In genomic region chr14:63290741-63291286, GRCh38 we compare ENCODE assay signal across 32 cellular contexts. TPM values are rescaled to one million over a fixed set of nuclear protein-coding genes. Genes with fewer than 3 reads are reported as not detected.
DNase-seq lines count a peak whose midpoint lies in the region; TF ChIP-seq lines count a peak whose summit lies in the region.
"Had no signal": no experiment of that assay in that cellular context is flagged by ENCODE, and none has a peak within 500 bp of the region (broad histone marks: within the 10 kb centered on the region; RNA-seq: fewer than 3 reads in every experiment).

No MANE protein-coding gene starts in this region.

- DNase-seq in AG10803 (ENCODE audit: low read depth): peak; percentile 59
- DNase-seq in LHCN-M2 (ENCODE audit: low read depth): peak; percentile 33
- DNase-seq in endothelial cell (ENCODE audit: low spot score): no peak
- DNase-seq in neural crest cell (ENCODE audit: low read depth, low spot score): no peak
- DNase-seq in OCI-M1 (lab: John Stamatoyannopoulos, UW): no peak
- DNase-seq in activated CD4-positive, alpha-beta memory T cell treated with anti-CD3 and anti-CD28 coated beads for 36 hours: no peak
- DNase-seq in hippocampal formation (lab: John Stamatoyannopoulos, UW): no peak
- DNase-seq in DMS53 treated with DMSO at 0.1 percent for 48 hours (lab: John Stamatoyannopoulos, UW; ENCODE audit: unreplicated experiment): no peak
- DNase-seq: ACHN; activated CD4-positive, alpha-beta T cell treated with anti-CD3 and anti-CD28 coated beads, Interleukin-2, amount 50 U/mL, for 1 hour; activated naive CD4-positive, alpha-beta T cell treated with anti-CD3 and anti-CD28 coated beads for 36 hours; Caco-2; effector memory CD8-positive, alpha-beta T cell; HFFc6; naive thymus-derived CD8-positive, alpha-beta T cell; NCI-H1092; NCI-H187 treated with DMSO at 0.1 percent for 48 hours; NCI-H2171 treated with DMSO at 0.1 percent for 48 hours; NCI-H524; PC-3; SJCRH30; stimulated activated CD4-positive, alpha-beta T cell treated with anti-CD3 and anti-CD28 coated beads, Interleukin-2, amount 100 ng/mL, for 48 hours; T1000; transverse colon had no signal

- peak overlapping the region; percentile 83 for H3K4me3 Mint-ChIP-seq in endothelial cell (ENCODE audit: unreplicated experiment)
- no peak overlapping the region for H3K4me3 Mint-ChIP-seq in neural crest cell
- H3K4me3 Mint-ChIP-seq in activated CD4-positive, alpha-beta memory T cell treated with anti-CD3 and anti-CD28 coated beads for 36 hours: no peak overlapping the region
- H3K4me3 Mint-ChIP-seq: activated naive CD4-positive, alpha-beta T cell treated with anti-CD3 and anti-CD28 coated beads for 36 hours; effector memory CD8-positive, alpha-beta T cell; HFFc6; naive thymus-derived CD8-positive, alpha-beta T cell had no signal

- POLR2A ChIA-PET in activated CD4-positive, alpha-beta memory T cell treated with anti-CD3 and anti-CD28 coated beads for 36 hours (lab: Charles Lee): no interaction called here

- no peak overlapping the region for H3K27ac Mint-ChIP-seq in endothelial cell (ENCODE audit: unreplicated experiment)
- peak overlapping the region; percentile 27 for H3K27ac Mint-ChIP-seq in neural crest cell (ENCODE audit: unreplicated experiment)
- no peak overlapping the region for H3K27ac Mint-ChIP-seq in activated CD4-positive, alpha-beta memory T cell treated with anti-CD3 and anti-CD28 coated beads for 36 hours
- H3K27ac Mint-ChIP-seq: activated naive CD4-positive, alpha-beta T cell treated with anti-CD3 and anti-CD28 coated beads for 36 hours; effector memory CD8-positive, alpha-beta T cell; HFFc6; naive thymus-derived CD8-positive, alpha-beta T cell had no signal

- no peaks in the 10 kb centered on the region for H3K9me3 Mint-ChIP-seq in endothelial cell (ENCODE audit: unreplicated experiment)
- H3K9me3 Mint-ChIP-seq in neural crest cell: peaks cover 8% of the 10 kb centered on the region
- H3K9me3 Mint-ChIP-seq in activated CD4-positive, alpha-beta memory T cell treated with anti-CD3 and anti-CD28 coated beads for 36 hours: no peaks in the 10 kb centered on the region
- H3K9me3 Mint-ChIP-seq: activated naive CD4-positive, alpha-beta T cell treated with anti-CD3 and anti-CD28 coated beads for 36 hours; effector memory CD8-positive, alpha-beta T cell; HFFc6; naive thymus-derived CD8-positive, alpha-beta T cell had no signal

- no peak overlapping the region for H3K4me3 ChIP-seq in AG10803 (ENCODE audit: low read length)
- H3K4me3 ChIP-seq: coronary artery, esophagus muscularis mucosa, gastroesophageal sphincter, hepatocyte, SJCRH30, transverse colon had no signal

- no peak for TF ChIP-seq CTCF in AG10803 (conservative IDR thresholded peaks at IDR 0.05; ENCODE audit: low read length)
- no peak for TF ChIP-seq CTCF in endothelial cell (IDR thresholded peaks at IDR 0.05; ENCODE audit: unreplicated experiment)
- TF ChIP-seq CTCF in neural crest cell (conservative IDR thresholded peaks at IDR 0.05): no peak

- intact Hi-C loops in activated CD4-positive, alpha-beta memory T cell treated with anti-CD3 and anti-CD28 coated beads for 36 hours (cut with micrococcal nuclease): loop anchor here (10.0 kb wide), 1 partner anchor 1526 kb away; the partner anchor contains the start of gene SNAPC1

- H3K27me3 Mint-ChIP-seq in endothelial cell (ENCODE audit: unreplicated experiment): peaks cover 11% of the 10 kb centered on the region
- H3K27me3 Mint-ChIP-seq in neural crest cell (ENCODE audit: low read depth): no peaks in the 10 kb centered on the region
- peaks cover 17% of the 10 kb centered on the region for H3K27me3 Mint-ChIP-seq in activated CD4-positive, alpha-beta memory T cell treated with anti-CD3 and anti-CD28 coated beads for 36 hours

- H3K4me1 Mint-ChIP-seq in endothelial cell (ENCODE audit: unreplicated experiment) (peaks cover 21% of the 10 kb centered on the region), neural crest cell (peaks cover 8% of the 10 kb centered on the region)
- H3K4me1 Mint-ChIP-seq in activated CD4-positive, alpha-beta memory T cell treated with anti-CD3 and anti-CD28 coated beads for 36 hours (ENCODE audit: low read depth): peaks cover 5% of the 10 kb centered on the region
- H3K4me1 Mint-ChIP-seq: naive thymus-derived CD8-positive, alpha-beta T cell had no signal

- CTCF ChIA-PET in activated CD4-positive, alpha-beta memory T cell treated with anti-CD3 and anti-CD28 coated beads for 36 hours (lab: Charles Lee): no interaction called here

- H3K36me3 Mint-ChIP-seq in endothelial cell (ENCODE audit: low read depth, unreplicated experiment): peaks cover 47% of the 10 kb centered on the region
- H3K36me3 Mint-ChIP-seq in neural crest cell (ENCODE audit: low read depth): peaks cover 25% of the 10 kb centered on the region
- H3K36me3 Mint-ChIP-seq in activated CD4-positive, alpha-beta memory T cell treated with anti-CD3 and anti-CD28 coated beads for 36 hours: no peaks in the 10 kb centered on the region
- H3K36me3 Mint-ChIP-seq: naive thymus-derived CD8-positive, alpha-beta T cell had no signal

RNA-seq across cellular contexts. Expression of gene GPHB5, which starts 27.9 kb away (rescaled TPM):
- not detected in 2 replicates for total RNA-seq in LHCN-M2 (2014; rRNA removed)
- not detected for polyA plus RNA-seq in LHCN-M2 (2012)
- not detected for total RNA-seq in endothelial cell (ENCODE audit: unreplicated experiment)
- not detected in 2 replicates for total RNA-seq in neural crest cell
- not detected for total RNA-seq in activated CD4-positive, alpha-beta memory T cell treated with anti-CD3 and anti-CD28 coated beads for 36 hours
- total RNA-seq: activated naive CD4-positive, alpha-beta T cell treated with anti-CD3 and anti-CD28 coated beads for 36 hours; bronchial epithelial cell; Caco-2; esophagus muscularis mucosa; gastroesophageal sphincter; hepatocyte; HFFc6; mesenteric fat pad; naive thymus-derived CD8-positive, alpha-beta T cell; osteocyte; PC-3; renal cortical epithelial cell; SJCRH30; transverse colon had no signal
- polyA plus RNA-seq: hepatocyte; naive thymus-derived CD8-positive, alpha-beta T cell had no signal

Comparison
In these comparisons a context has a peak if more than half of its experiments do, and no peak if none do; other contexts are left out.
1. DNase-seq: peak in AG10803 (single experiment) and LHCN-M2 (single experiment); none in endothelial cell (single experiment), neural crest cell (single experiment), OCI-M1 (single experiment), activated CD4-positive, alpha-beta memory T cell treated with anti-CD3 and anti-CD28 coated beads for 36 hours (single experiment), hippocampal formation (0 of 2) and DMS53 treated with DMSO at 0.1 percent for 48 hours (single experiment).